ENCODE assay signal across 9 cellular contexts in genomic region chr3:182913889-182914288, GRCh38.
A peak's percentile ranks its signal among the peaks of the same experiment; 100 is the strongest.
DNase-seq lines count a peak whose midpoint lies in the region; ATAC-seq, FAIRE-seq and TF ChIP-seq lines count a peak whose summit lies in the region.
"Had no signal": no experiment of that assay in that cellular context is flagged by ENCODE, and none has a peak within 500 bp of the region (broad histone marks: within the 10 kb centered on the region; RNA-seq: fewer than 3 reads in every experiment).

No MANE protein-coding gene starts in this region.

- FAIRE-seq in H54 (lab: Jason Lieb, UNC): no peak

- no peak for TF ChIP-seq CTCF in endothelial cell (IDR thresholded peaks at IDR 0.05; ENCODE audit: unreplicated experiment)

- peaks cover 12% of the 10 kb centered on the region for H3K36me3 Mint-ChIP-seq in activated naive CD8-positive, alpha-beta T cell treated with anti-CD3 and anti-CD28 coated beads, Interleukin-2, amount 50 U/mL, for 24 hours (ENCODE audit: low read depth)
- no peaks in the 10 kb centered on the region for H3K36me3 Mint-ChIP-seq in endothelial cell (ENCODE audit: low read depth, unreplicated experiment)

- H3K4me3 Mint-ChIP-seq in activated naive CD8-positive, alpha-beta T cell treated with anti-CD3 and anti-CD28 coated beads, Interleukin-2, amount 50 U/mL, for 24 hours: peak overlapping the region; percentile 15
- no peak overlapping the region for H3K4me3 Mint-ChIP-seq in endothelial cell (ENCODE audit: unreplicated experiment)
- H3K4me3 Mint-ChIP-seq: nephron had no signal

- peak overlapping the region; percentile 75 for H3K27ac Mint-ChIP-seq in activated naive CD8-positive, alpha-beta T cell treated with anti-CD3 and anti-CD28 coated beads, Interleukin-2, amount 50 U/mL, for 24 hours
- H3K27ac Mint-ChIP-seq in endothelial cell (ENCODE audit: unreplicated experiment): no peak overlapping the region
- H3K27ac Mint-ChIP-seq: nephron had no signal

- ATAC-seq in GM18498 (IDR thresholded peaks at IDR 0.05; ENCODE audit: unreplicated experiment): peak; percentile 95
- ATAC-seq in GM21360 (IDR thresholded peaks at IDR 0.05; ENCODE audit: unreplicated experiment): peak; percentile 82
- peak; percentile 93 for ATAC-seq in HG03442 (IDR thresholded peaks at IDR 0.05; ENCODE audit: unreplicated experiment)
- ATAC-seq in activated naive CD8-positive, alpha-beta T cell treated with anti-CD3 and anti-CD28 coated beads, Interleukin-2, amount 50 U/mL, for 24 hours: no peak

- no peak for DNase-seq in activated naive CD8-positive, alpha-beta T cell treated with anti-CD3 and anti-CD28 coated beads, Interleukin-2, amount 50 U/mL, for 24 hours
- DNase-seq in H54 (ENCODE audit: insufficient read length, low spot score): no peak
- DNase-seq in endothelial cell (ENCODE audit: low spot score): no peak
- no peak for DNase-seq in AML-193 (lab: John Stamatoyannopoulos, UW)
- DNase-seq in ureter (ENCODE audit: low spot score): no peak

- H3K9me3 Mint-ChIP-seq in activated naive CD8-positive, alpha-beta T cell treated with anti-CD3 and anti-CD28 coated beads, Interleukin-2, amount 50 U/mL, for 24 hours: no peaks in the 10 kb centered on the region
- no peaks in the 10 kb centered on the region for H3K9me3 Mint-ChIP-seq in endothelial cell (ENCODE audit: unreplicated experiment)
- H3K9me3 Mint-ChIP-seq: nephron had no signal

- no peaks in the 10 kb centered on the region for H3K27me3 Mint-ChIP-seq in activated naive CD8-positive, alpha-beta T cell treated with anti-CD3 and anti-CD28 coated beads, Interleukin-2, amount 50 U/mL, for 24 hours
- H3K27me3 Mint-ChIP-seq in endothelial cell (ENCODE audit: unreplicated experiment): no peaks in the 10 kb centered on the region

- peaks cover 48% of the 10 kb centered on the region for H3K4me1 Mint-ChIP-seq in activated naive CD8-positive, alpha-beta T cell treated with anti-CD3 and anti-CD28 coated beads, Interleukin-2, amount 50 U/mL, for 24 hours
- no peaks in the 10 kb centered on the region for H3K4me1 Mint-ChIP-seq in endothelial cell (ENCODE audit: unreplicated experiment)

- no peak for TF ChIP-seq POLR2A in H54 (IDR thresholded peaks at IDR 0.05; ENCODE audit: low read depth, low read length)
